Comparison of ENCODE assay signal across 8 cellular contexts in genomic region chr5:14872070-14872989, GRCh38. TPM values are rescaled to one million over a fixed set of nuclear protein-coding genes. Genes with fewer than 3 reads are reported as not detected.
DNase-seq lines count a peak whose midpoint lies in the region; ATAC-seq and TF ChIP-seq lines count a peak whose summit lies in the region.

No MANE protein-coding gene starts in this region.

- no peaks in the 10 kb centered on the region for H3K9me3 Mint-ChIP-seq in activated T-helper 17 cell treated with anti-CD3 and anti-CD28 coated beads, Interleukin-2, amount 50 U/mL, for 72 hours
- H3K9me3 Mint-ChIP-seq in natural killer cell treated with Interleukin-12 subunit alpha and Interleukin-12 subunit beta and Interleukin-15 and Interleukin-18, amount 100 ng/mL, for 72 hours, result no peaks in the 10 kb centered on the region

- H3K4me1 ChIP-seq in NT2/D1 (ENCODE audit: insufficient read depth, insufficient read length), result no peaks in the 10 kb centered on the region
- peaks cover 3 to 33% (median 21%) of the 10 kb centered on the region in 5 donors for H3K4me1 ChIP-seq in subcutaneous abdominal adipose tissue (ENCODE audit: control insufficient read depth in 5 of 5, insufficient read depth in 5 of 5, low read length in 5 of 5)

- peak overlapping the region; percentile 83 for H3K4me3 Mint-ChIP-seq in activated T-helper 17 cell treated with anti-CD3 and anti-CD28 coated beads, Interleukin-2, amount 50 U/mL, for 72 hours
- peak overlapping the region; percentile 93 for H3K4me3 Mint-ChIP-seq in natural killer cell treated with Interleukin-12 subunit alpha and Interleukin-12 subunit beta and Interleukin-15 and Interleukin-18, amount 100 ng/mL, for 72 hours

- H3K36me3 ChIP-seq in NT2/D1 (ENCODE audit: insufficient read depth, insufficient read length, low read length) (no peaks in the 10 kb centered on the region), subcutaneous abdominal adipose tissue (ENCODE audit: control insufficient read depth in 5 of 5, insufficient read depth in 5 of 5, low read length in 5 of 5) (no peaks in the 10 kb centered on the region)

- peaks cover 19% of the 10 kb centered on the region for H3K4me1 Mint-ChIP-seq in activated T-helper 17 cell treated with anti-CD3 and anti-CD28 coated beads, Interleukin-2, amount 50 U/mL, for 72 hours
- H3K4me1 Mint-ChIP-seq in natural killer cell treated with Interleukin-12 subunit alpha and Interleukin-12 subunit beta and Interleukin-15 and Interleukin-18, amount 100 ng/mL, for 72 hours (ENCODE audit: low read depth in 2 of 2), result peaks cover 22 to 28% of the 10 kb centered on the region in 2 donors

- peak; percentile 13 for DNase-seq in NK-92 treated with Interleukin-12 subunit alpha and Interleukin-12 subunit beta, amount 100 ng/mL, for 24 hours (lab: John Stamatoyannopoulos, UW)
- DNase-seq in NK-92 (lab: John Stamatoyannopoulos, UW; ENCODE audit: unreplicated experiment) (no peak), NT2/D1 (ENCODE audit: low read depth, low spot score) (no peak), fibroblast of pulmonary artery (ENCODE audit: low read depth) (peak; percentile 45)
- DNase-seq in natural killer cell treated with Interleukin-12 subunit alpha and Interleukin-12 subunit beta and Interleukin-15 and Interleukin-18, amount 100 ng/mL, for 72 hours (ENCODE audit: low spot score), result peak; percentile 72

- peaks cover 51% of the 10 kb centered on the region for H3K27me3 ChIP-seq in NT2/D1 (ENCODE audit: insufficient read depth, insufficient read length)
- no peaks in the 10 kb centered on the region for H3K27me3 ChIP-seq in subcutaneous abdominal adipose tissue (ENCODE audit: control insufficient read depth in 5 of 5, insufficient read depth in 4 of 5, low read length in 5 of 5)

- ATAC-seq in HG03039 (IDR thresholded peaks at IDR 0.05; ENCODE audit: unreplicated experiment), result peak; percentile 43
- ATAC-seq in activated T-helper 17 cell treated with anti-CD3 and anti-CD28 coated beads, Interleukin-2, amount 50 U/mL, for 72 hours (replicated peaks), result peak; percentile 62
- ATAC-seq in natural killer cell treated with Interleukin-12 subunit alpha and Interleukin-12 subunit beta and Interleukin-15 and Interleukin-18, amount 100 ng/mL, for 72 hours, result peak; percentile 60 to 67

- peak overlapping the region; percentile 36 for H3K4me3 ChIP-seq in NT2/D1 (ENCODE audit: insufficient read length, low read depth)
- H3K4me3 ChIP-seq in fibroblast of pulmonary artery (replicated peaks; ENCODE audit: low read depth, low read length), result peak overlapping the region; percentile 64
- peak overlapping the region; percentile 70 to 81 (median 73) for H3K4me3 ChIP-seq in subcutaneous abdominal adipose tissue (ENCODE audit: low read depth in 1 of 5, low read length in 5 of 5)

- H3K27ac Mint-ChIP-seq in activated T-helper 17 cell treated with anti-CD3 and anti-CD28 coated beads, Interleukin-2, amount 50 U/mL, for 72 hours, result peak overlapping the region; percentile 86
- peak overlapping the region; percentile 79 to 80 for H3K27ac Mint-ChIP-seq in natural killer cell treated with Interleukin-12 subunit alpha and Interleukin-12 subunit beta and Interleukin-15 and Interleukin-18, amount 100 ng/mL, for 72 hours

- H3K27ac ChIP-seq in subcutaneous abdominal adipose tissue (ENCODE audit: low read depth, low read length), result peak overlapping the region; percentile 77

- peaks cover 20% of the 10 kb centered on the region for H3K36me3 Mint-ChIP-seq in activated T-helper 17 cell treated with anti-CD3 and anti-CD28 coated beads, Interleukin-2, amount 50 U/mL, for 72 hours (ENCODE audit: low read depth)
- peaks cover 4% of the 10 kb centered on the region for H3K36me3 Mint-ChIP-seq in natural killer cell treated with Interleukin-12 subunit alpha and Interleukin-12 subunit beta and Interleukin-15 and Interleukin-18, amount 100 ng/mL, for 72 hours

- no peaks in the 10 kb centered on the region for H3K27me3 Mint-ChIP-seq in activated T-helper 17 cell treated with anti-CD3 and anti-CD28 coated beads, Interleukin-2, amount 50 U/mL, for 72 hours
- peaks cover 10 to 15% of the 10 kb centered on the region in 2 donors for H3K27me3 Mint-ChIP-seq in natural killer cell treated with Interleukin-12 subunit alpha and Interleukin-12 subunit beta and Interleukin-15 and Interleukin-18, amount 100 ng/mL, for 72 hours

- no peaks in the 10 kb centered on the region for H3K9me3 ChIP-seq in NT2/D1 (ENCODE audit: insufficient read depth, low read length)
- H3K9me3 ChIP-seq in subcutaneous abdominal adipose tissue (ENCODE audit: control insufficient read depth in 5 of 5, low read length in 5 of 5), result no peaks in the 10 kb centered on the region

- TF ChIP-seq CTCF in fibroblast of pulmonary artery (IDR thresholded peaks at IDR 0.05; ENCODE audit: low read length, missing control alignments), result no peak

- H3K9ac ChIP-seq in NT2/D1 (ENCODE audit: insufficient read length, low read depth) (peak overlapping the region; percentile 72), subcutaneous abdominal adipose tissue (ENCODE audit: low read length in 5 of 5) (peak overlapping the region; percentile 12 to 84 (median 78))

RNA-seq across cellular contexts. Expression of gene ANKH, which starts 0.8 kb away (rescaled TPM):
- total RNA-seq in activated T-helper 17 cell treated with anti-CD3 and anti-CD28 coated beads, Interleukin-2, amount 50 U/mL, for 72 hours, result 100 to 1,000 TPM; 101 to 193 TPM
- total RNA-seq in natural killer cell treated with Interleukin-12 subunit alpha and Interleukin-12 subunit beta and Interleukin-15 and Interleukin-18, amount 100 ng/mL, for 72 hours, result 10 to 100 TPM; 37.2 to 95.4 TPM

Comparison
In these comparisons a context has a peak if more than half of its experiments do, and no peak if none do; other contexts are left out.
1. DNase-seq: peak in NK-92 treated with Interleukin-12 subunit alpha and Interleukin-12 subunit beta, amount 100 ng/mL, for 24 hours (single experiment), fibroblast of pulmonary artery (single experiment) and natural killer cell treated with Interleukin-12 subunit alpha and Interleukin-12 subunit beta and Interleukin-15 and Interleukin-18, amount 100 ng/mL, for 72 hours (single experiment); none in NK-92 (single experiment) and NT2/D1 (single experiment).
2. Peak in every context shown above with its lines, with median percentiles within 50 percentile points of each other: ATAC-seq and H3K4me3 ChIP-seq.